Comparison of ENCODE assay signal across 8 cellular contexts in genomic region chr12:29149691-29150382, GRCh38. TPM values are rescaled to one million over a fixed set of nuclear protein-coding genes. Genes with fewer than 3 reads are reported as not detected.
A peak's percentile ranks its signal among the peaks of the same experiment; 100 is the strongest.
DNase-seq lines count a peak whose midpoint lies in the region; ATAC-seq and TF ChIP-seq lines count a peak whose summit lies in the region.

No MANE protein-coding gene starts in this region.

- WGBS in adrenal gland, 4 donors: 21 to 41% (median 28%) methylated on average over 14 to 38 of the region's 38 CpGs

- peaks cover 20 to 35% of the 10 kb centered on the region in 2 donors for H3K27me3 Mint-ChIP-seq in stimulated activated naive B cell treated with anti-CD40 and anti-IgM and Interleukin-4, amounts not matched to agents 10 μg/mL and 1 μg/mL and 100 μg/mL, for 72 hours

- no peaks in the 10 kb centered on the region for H4K20me1 ChIP-seq in Loucy (ENCODE audit: insufficient read depth, low read length, poor library complexity, severe bottlenecking)

- H3F3A ChIP-seq in Loucy (ENCODE audit: low read depth): peaks cover 8% of the 10 kb centered on the region; the same call in 1 of the 2 replicates

- H3K4me3 Mint-ChIP-seq in stimulated activated naive B cell treated with anti-CD40 and anti-IgM and Interleukin-4, amounts not matched to agents 10 μg/mL and 1 μg/mL and 100 μg/mL, for 72 hours: peak overlapping the region; percentile 84 to 89

- H3K9me2 ChIP-seq in Loucy (replicated peaks; ENCODE audit: low read depth, low read length): no peaks in the 10 kb centered on the region

- H3K4me1 ChIP-seq in Loucy (ENCODE audit: insufficient read depth, low read length, poor library complexity, severe bottlenecking) (peaks cover 60% of the 10 kb centered on the region), adrenal gland (replicated peaks in 1 of 2) (peaks cover 0 to 16% of the 10 kb centered on the region in 2 donors)

- H3K4me3 ChIP-seq in Loucy (ENCODE audit: low read length, poor library complexity, severe bottlenecking): peak overlapping the region; percentile 78
- H3K4me3 ChIP-seq in adrenal gland: peak overlapping the region in 2 of 4 donors; percentile 22 to 74
- peak overlapping the region; percentile 81 for H3K4me3 ChIP-seq in iPS-18c (ENCODE audit: insufficient read depth, low read depth, low read length)

- H2AFZ ChIP-seq in Loucy (ENCODE audit: low read length): peak overlapping the region; percentile 88

- peaks cover 16 to 31% of the 10 kb centered on the region in 2 donors for H3K4me1 Mint-ChIP-seq in stimulated activated naive B cell treated with anti-CD40 and anti-IgM and Interleukin-4, amounts not matched to agents 10 μg/mL and 1 μg/mL and 100 μg/mL, for 72 hours

- H3K27ac ChIP-seq in adrenal gland: peak overlapping the region in 3 of 5 donors; percentile 28 to 86 (median 84)

- no peak overlapping the region for H3K27ac Mint-ChIP-seq in stimulated activated naive B cell treated with anti-CD40 and anti-IgM and Interleukin-4, amounts not matched to agents 10 μg/mL and 1 μg/mL and 100 μg/mL, for 72 hours

- H3K9me3 Mint-ChIP-seq in stimulated activated naive B cell treated with anti-CD40 and anti-IgM and Interleukin-4, amounts not matched to agents 10 μg/mL and 1 μg/mL and 100 μg/mL, for 72 hours: no peaks in the 10 kb centered on the region

- no peaks in the 10 kb centered on the region for H3K36me3 ChIP-seq in Loucy (ENCODE audit: insufficient read depth, low read length)
- no peaks in the 10 kb centered on the region for H3K36me3 ChIP-seq in adrenal gland (replicated peaks in 1 of 2)

- H3K9me3 ChIP-seq in Loucy (ENCODE audit: insufficient read depth, low read depth, low read length) (no peaks in the 10 kb centered on the region), adrenal gland (replicated peaks in 1 of 3) (no peaks in the 10 kb centered on the region), iPS-18c (ENCODE audit: control insufficient read depth, insufficient read depth, low read length) (no peaks in the 10 kb centered on the region)

- TF ChIP-seq CTCF in Loucy (conservative IDR thresholded peaks at IDR 0.05; ENCODE audit: low read length) (no peak), adrenal gland (IDR thresholded peaks at IDR 0.05) (no peak)

- no peak for DNase-seq in adrenal gland
- no peak for DNase-seq in stimulated activated naive B cell treated with anti-CD40 and anti-IgM and Interleukin-4, amounts not matched to agents 10 μg/mL and 1 μg/mL and 100 μg/mL, for 72 hours
- no peak for DNase-seq in globus pallidus (ENCODE audit: low spot score)
- no peak for DNase-seq in foreskin melanocyte
- no peak for DNase-seq in HPDE6-E6E7 (ENCODE audit: extremely low spot score)

- H3K9ac ChIP-seq in Loucy (ENCODE audit: low read depth, low read length, poor library complexity, severe bottlenecking): peak overlapping the region; percentile 98

- peaks cover 76% of the 10 kb centered on the region for H3K79me2 ChIP-seq in Loucy (ENCODE audit: insufficient read depth, low read length)

- no peaks in the 10 kb centered on the region for H3K27me3 ChIP-seq in Loucy (ENCODE audit: insufficient read depth, low read length, poor library complexity, severe bottlenecking)
- no peaks in the 10 kb centered on the region for H3K27me3 ChIP-seq in adrenal gland

- no peaks in the 10 kb centered on the region for H3K36me3 Mint-ChIP-seq in stimulated activated naive B cell treated with anti-CD40 and anti-IgM and Interleukin-4, amounts not matched to agents 10 μg/mL and 1 μg/mL and 100 μg/mL, for 72 hours

- TF ChIP-seq POLR2A in adrenal gland (IDR thresholded peaks at IDR 0.05): no peak

- H3K4me2 ChIP-seq in Loucy (ENCODE audit: low read depth, low read length, poor library complexity, severe bottlenecking): peak overlapping the region; percentile 94

- peak; percentile 6 for ATAC-seq in GM18870 (IDR thresholded peaks at IDR 0.05; ENCODE audit: unreplicated experiment)
- ATAC-seq in stimulated activated naive B cell treated with anti-CD40 and anti-IgM and Interleukin-4, amounts not matched to agents 10 μg/mL and 1 μg/mL and 100 μg/mL, for 72 hours (replicated peaks): peak in 1 of 2 donors; percentile 6

- intact Hi-C loops in adrenal gland (cut with DNase I): no loop called here

RNA-seq across cellular contexts. Expression of gene FAR2, which starts 0.8 kb away (rescaled TPM):
- 1 to 10 TPM; 1.9 to 9.3 (median 4.5) TPM for total RNA-seq in adrenal gland
- polyA plus RNA-seq in adrenal gland: 10 to 100 TPM in 1 of 3 donors, 1 to 10 TPM in 2; 5.4 to 10.3 (median 8.8) TPM
